In the genomic region with DNA sequence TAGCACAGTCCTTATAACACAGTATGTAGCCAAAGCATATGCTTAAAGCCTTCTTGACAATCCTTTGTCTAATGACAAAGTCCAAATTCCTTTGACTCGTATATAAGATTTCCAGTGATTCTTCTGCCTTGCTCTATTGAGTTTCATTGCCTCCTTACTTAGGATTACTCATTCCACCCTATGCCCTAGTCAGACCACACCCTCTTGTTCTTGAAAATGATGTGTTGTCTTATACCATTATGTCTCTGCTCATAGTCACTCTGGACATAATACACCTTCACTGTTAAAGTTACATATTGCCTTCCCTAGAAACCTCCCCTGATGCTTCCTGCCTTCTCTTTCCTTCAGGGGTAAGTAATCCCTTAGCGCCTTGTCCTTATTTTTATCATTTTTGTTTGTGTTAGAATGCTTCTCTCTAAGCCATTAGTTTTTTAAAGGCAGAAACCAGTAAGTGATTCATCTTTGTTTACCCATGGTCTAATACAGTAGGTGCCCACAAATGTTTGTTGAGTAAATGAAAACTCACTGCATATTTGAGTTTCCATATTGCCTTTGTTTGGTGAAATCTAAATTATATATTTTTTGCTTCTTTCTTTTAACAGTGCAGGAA, we compare ENCODE assay signal across 10 cellular contexts. TPM values are rescaled to one million over a fixed set of nuclear protein-coding genes. Genes with fewer than 3 reads are reported as not detected.
DNase-seq lines count a peak whose midpoint lies in the region; ATAC-seq and TF ChIP-seq lines count a peak whose summit lies in the region.
"Had no signal": no experiment of that assay in that cellular context is flagged by ENCODE, and none has a peak within 500 bp of the region (broad histone marks: within the 10 kb centered on the region; RNA-seq: fewer than 3 reads in every experiment).

No MANE protein-coding gene starts in this region.

- H3K27ac Mint-ChIP-seq in T-helper 17 cell: no peak overlapping the region

- H3K4me1 ChIP-seq in SJSA1 (replicated peaks) (peaks cover 36% of the 10 kb centered on the region), mucosa of descending colon (ENCODE audit: low read depth) (no peaks in the 10 kb centered on the region), heart left ventricle (peaks cover 0 to 29% (median 12%) of the 10 kb centered on the region in 12 donors)

- H3K36me3 ChIP-seq in SJSA1: peaks cover 7% of the 10 kb centered on the region
- H3K36me3 ChIP-seq in mucosa of descending colon (ENCODE audit: low read depth): no peaks in the 10 kb centered on the region
- H3K36me3 ChIP-seq in heart left ventricle: no peaks in the 10 kb centered on the region

- H3K36me3 Mint-ChIP-seq in T-helper 17 cell (ENCODE audit: low read depth): no peaks in the 10 kb centered on the region

- 91 to 96% (median 94%) methylated on average over 2 of the region's 2 CpGs for WGBS in heart left ventricle, 4 donors

- peaks cover 10% of the 10 kb centered on the region for H3K4me1 Mint-ChIP-seq in T-helper 17 cell

- no peak overlapping the region for H3K4me3 Mint-ChIP-seq in T-helper 17 cell

- H3K27me3 Mint-ChIP-seq in T-helper 17 cell: no peaks in the 10 kb centered on the region

- TF ChIP-seq POLR2A in heart left ventricle (IDR thresholded peaks at IDR 0.05): no peak

- no peak overlapping the region for H3K4me3 ChIP-seq in SJSA1
- H3K4me3 ChIP-seq in mucosa of descending colon: no peak overlapping the region
- no peak overlapping the region for H3K4me3 ChIP-seq in heart left ventricle

- TF ChIP-seq CTCF in mucosa of descending colon (IDR thresholded peaks at IDR 0.05) (no peak), heart left ventricle (IDR thresholded peaks at IDR 0.05) (no peak)

- no peaks in the 10 kb centered on the region for H3K27me3 ChIP-seq in SJSA1 (replicated peaks)
- H3K27me3 ChIP-seq in heart left ventricle: no peaks in the 10 kb centered on the region

- ATAC-seq in GM18511 (IDR thresholded peaks at IDR 0.05; ENCODE audit: unreplicated experiment): peak; percentile 46
- peak; percentile 50 for ATAC-seq in HG02678 (IDR thresholded peaks at IDR 0.05; ENCODE audit: unreplicated experiment)
- ATAC-seq in mucosa of descending colon: peak; percentile 97
- ATAC-seq in T-helper 17 cell: no peak
- ATAC-seq in heart left ventricle: no peak

- H3K27ac ChIP-seq in SJSA1 (peak overlapping the region; percentile 51), heart left ventricle (no peak overlapping the region)
- H3K27ac ChIP-seq: VCaP had no signal

- H3K9me3 ChIP-seq in SJSA1 (replicated peaks) (no peaks in the 10 kb centered on the region), mucosa of descending colon (no peaks in the 10 kb centered on the region), T-helper 17 cell (ENCODE audit: control insufficient read depth, low read length, poor library complexity, severe bottlenecking) (no peaks in the 10 kb centered on the region), heart left ventricle (no peaks in the 10 kb centered on the region)

- intact Hi-C loops in mucosa of descending colon (cut with DNase I, micrococcal nuclease) (no loop called here), heart left ventricle (cut with DNase I) (no loop called here)

- DNase-seq in SJSA1 (ENCODE audit: low read depth in 1 of 2, low spot score in 2 of 2): peak in 1 of 2 experiments; percentile 51
- DNase-seq in mucosa of descending colon: no peak
- DNase-seq in stimulated activated CD8-positive, alpha-beta memory T cell treated with anti-CD3 and anti-CD28 coated beads, Interleukin-4, amount 100 ng/mL, for 48 hours: no peak
- DNase-seq in T-helper 17 cell: no peak
- DNase-seq in heart left ventricle: no peak
- no peak for DNase-seq in ecto neural progenitor cell (ENCODE audit: low spot score)
- DNase-seq: stimulated activated naive CD4-positive, alpha-beta T cell had no signal

RNA-seq across cellular contexts. Expression of a gene that starts 19.3 kb away (rescaled TPM):
- total RNA-seq in SJSA1 (2014; rRNA removed; shearing (Covaris generic)): 218 and 343 TPM in 2 replicates
- total RNA-seq in mucosa of descending colon (10 to 100 TPM; 42.9 to 83.5 (median 77.9) TPM), T-helper 17 cell (10 to 100 TPM in 1 of 2 donors, 1 to 10 TPM in 1; 9.8 to 12.7 TPM), heart left ventricle (10 to 100 TPM; 12.9 to 24.8 (median 14.4) TPM)
- 1 to 10 TPM; 3.5 to 7.3 TPM for polyA plus RNA-seq in heart left ventricle

Comparison
In these comparisons a context has a peak if more than half of its experiments do, and no peak if none do; other contexts are left out.
1. ATAC-seq: peak in GM18511 (single experiment), HG02678 (single experiment) and mucosa of descending colon (single experiment); none in T-helper 17 cell (single experiment) and heart left ventricle (0 of 4).